Comparison of ENCODE assay signal across 1 cellular context in the genomic region with DNA sequence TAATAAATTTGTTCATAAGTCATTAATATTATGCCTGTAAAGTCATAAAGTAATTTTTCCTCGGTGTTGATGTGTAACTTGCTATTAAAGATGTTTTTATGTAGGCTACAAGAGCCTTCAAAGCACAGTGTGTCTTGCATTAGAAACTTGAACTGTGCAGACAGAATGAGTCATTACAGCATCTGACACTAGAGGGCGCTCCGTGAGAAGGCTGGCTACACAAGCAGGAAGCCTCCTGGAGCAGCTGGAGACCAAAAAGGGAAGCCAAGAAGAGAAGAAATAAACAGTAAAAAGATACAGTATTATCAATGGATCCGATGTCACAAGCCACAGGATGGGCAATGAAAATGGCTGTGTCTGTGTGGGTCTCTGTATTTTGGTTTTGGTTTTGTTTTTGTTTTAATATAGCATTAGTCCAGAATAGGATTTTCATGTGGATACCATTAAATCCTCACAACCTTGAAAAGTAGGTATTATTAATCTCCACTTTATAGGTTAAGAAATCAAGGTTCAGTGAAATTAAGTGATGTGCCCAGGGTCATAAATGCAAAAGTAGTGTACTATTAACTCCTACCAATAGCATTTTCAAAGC.
TF ChIP-seq lines count a peak whose summit lies in the region.

No MANE protein-coding gene starts in this region.

TF ChIP-seq in K562, 482 proteins besides CTCF, POLR2A, EP300 and RAD21 (continued from another document and continues in another):
- TF ChIP-seq, protein P1, sequence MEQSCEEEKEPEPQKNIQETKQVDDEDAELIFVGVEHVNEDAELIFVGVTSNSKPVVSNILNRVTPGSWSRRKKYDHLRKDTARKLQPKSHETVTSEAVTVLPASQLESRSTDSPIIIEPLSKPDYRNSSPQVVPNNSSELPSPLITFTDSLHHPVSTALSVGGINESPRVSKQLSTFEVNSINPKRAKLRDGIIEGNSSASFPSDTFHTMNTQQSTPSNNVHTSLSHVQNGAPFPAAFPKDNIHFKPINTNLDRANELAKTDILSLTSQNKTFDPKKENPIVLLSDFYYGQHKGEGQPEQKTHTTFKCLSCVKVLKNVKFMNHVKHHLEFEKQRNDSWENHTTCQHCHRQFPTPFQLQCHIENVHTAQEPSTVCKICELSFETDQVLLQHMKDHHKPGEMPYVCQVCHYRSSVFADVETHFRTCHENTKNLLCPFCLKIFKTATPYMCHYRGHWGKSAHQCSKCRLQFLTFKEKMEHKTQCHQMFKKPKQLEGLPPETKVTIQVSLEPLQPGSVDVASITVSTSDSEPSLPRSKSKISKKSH (CRISPR knock-in tag; IDR thresholded peaks at IDR 0.05), result no peak
- no peak for TF ChIP-seq ILF3 (IDR thresholded peaks at IDR 0.05; ENCODE audit: borderline replicate concordance)
- TF ChIP-seq, protein P2, sequence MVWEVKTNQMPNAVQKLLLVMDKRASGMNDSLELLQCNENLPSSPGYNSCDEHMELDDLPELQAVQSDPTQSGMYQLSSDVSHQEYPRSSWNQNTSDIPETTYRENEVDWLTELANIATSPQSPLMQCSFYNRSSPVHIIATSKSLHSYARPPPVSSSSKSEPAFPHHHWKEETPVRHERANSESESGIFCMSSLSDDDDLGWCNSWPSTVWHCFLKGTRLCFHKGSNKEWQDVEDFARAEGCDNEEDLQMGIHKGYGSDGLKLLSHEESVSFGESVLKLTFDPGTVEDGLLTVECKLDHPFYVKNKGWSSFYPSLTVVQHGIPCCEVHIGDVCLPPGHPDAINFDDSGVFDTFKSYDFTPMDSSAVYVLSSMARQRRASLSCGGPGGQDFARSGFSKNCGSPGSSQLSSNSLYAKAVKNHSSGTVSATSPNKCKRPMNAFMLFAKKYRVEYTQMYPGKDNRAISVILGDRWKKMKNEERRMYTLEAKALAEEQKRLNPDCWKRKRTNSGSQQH (CRISPR knock-in tag; IDR thresholded peaks at IDR 0.05), result no peak
- no peak for TF ChIP-seq ZNF75A (CRISPR knock-in tag; IDR thresholded peaks at IDR 0.05)
- TF ChIP-seq, protein P3, sequence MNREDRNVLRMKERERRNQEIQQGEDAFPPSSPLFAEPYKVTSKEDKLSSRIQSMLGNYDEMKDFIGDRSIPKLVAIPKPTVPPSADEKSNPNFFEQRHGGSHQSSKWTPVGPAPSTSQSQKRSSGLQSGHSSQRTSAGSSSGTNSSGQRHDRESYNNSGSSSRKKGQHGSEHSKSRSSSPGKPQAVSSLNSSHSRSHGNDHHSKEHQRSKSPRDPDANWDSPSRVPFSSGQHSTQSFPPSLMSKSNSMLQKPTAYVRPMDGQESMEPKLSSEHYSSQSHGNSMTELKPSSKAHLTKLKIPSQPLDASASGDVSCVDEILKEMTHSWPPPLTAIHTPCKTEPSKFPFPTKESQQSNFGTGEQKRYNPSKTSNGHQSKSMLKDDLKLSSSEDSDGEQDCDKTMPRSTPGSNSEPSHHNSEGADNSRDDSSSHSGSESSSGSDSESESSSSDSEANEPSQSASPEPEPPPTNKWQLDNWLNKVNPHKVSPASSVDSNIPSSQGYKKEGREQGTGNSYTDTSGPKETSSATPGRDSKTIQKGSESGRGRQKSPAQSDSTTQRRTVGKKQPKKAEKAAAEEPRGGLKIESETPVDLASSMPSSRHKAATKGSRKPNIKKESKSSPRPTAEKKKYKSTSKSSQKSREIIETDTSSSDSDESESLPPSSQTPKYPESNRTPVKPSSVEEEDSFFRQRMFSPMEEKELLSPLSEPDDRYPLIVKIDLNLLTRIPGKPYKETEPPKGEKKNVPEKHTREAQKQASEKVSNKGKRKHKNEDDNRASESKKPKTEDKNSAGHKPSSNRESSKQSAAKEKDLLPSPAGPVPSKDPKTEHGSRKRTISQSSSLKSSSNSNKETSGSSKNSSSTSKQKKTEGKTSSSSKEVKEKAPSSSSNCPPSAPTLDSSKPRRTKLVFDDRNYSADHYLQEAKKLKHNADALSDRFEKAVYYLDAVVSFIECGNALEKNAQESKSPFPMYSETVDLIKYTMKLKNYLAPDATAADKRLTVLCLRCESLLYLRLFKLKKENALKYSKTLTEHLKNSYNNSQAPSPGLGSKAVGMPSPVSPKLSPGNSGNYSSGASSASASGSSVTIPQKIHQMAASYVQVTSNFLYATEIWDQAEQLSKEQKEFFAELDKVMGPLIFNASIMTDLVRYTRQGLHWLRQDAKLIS (CRISPR knock-in tag; IDR thresholded peaks at IDR 0.05), result no peak
- TF ChIP-seq, protein P4, sequence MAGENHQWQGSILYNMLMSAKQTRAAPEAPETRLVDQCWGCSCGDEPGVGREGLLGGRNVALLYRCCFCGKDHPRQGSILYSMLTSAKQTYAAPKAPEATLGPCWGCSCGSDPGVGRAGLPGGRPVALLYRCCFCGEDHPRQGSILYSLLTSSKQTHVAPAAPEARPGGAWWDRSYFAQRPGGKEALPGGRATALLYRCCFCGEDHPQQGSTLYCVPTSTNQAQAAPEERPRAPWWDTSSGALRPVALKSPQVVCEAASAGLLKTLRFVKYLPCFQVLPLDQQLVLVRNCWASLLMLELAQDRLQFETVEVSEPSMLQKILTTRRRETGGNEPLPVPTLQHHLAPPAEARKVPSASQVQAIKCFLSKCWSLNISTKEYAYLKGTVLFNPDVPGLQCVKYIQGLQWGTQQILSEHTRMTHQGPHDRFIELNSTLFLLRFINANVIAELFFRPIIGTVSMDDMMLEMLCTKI (IDR thresholded peaks at IDR 0.05; ENCODE audit: partially characterized antibody), result no peak
- no peak for TF ChIP-seq ERF (CRISPR knock-in tag; IDR thresholded peaks at IDR 0.05)
- TF ChIP-seq SP2 (IDR thresholded peaks at IDR 0.05; ENCODE audit: extremely low read depth, low read depth, low read length, poor library complexity, severe bottlenecking), result no peak
- TF ChIP-seq, protein P5, sequence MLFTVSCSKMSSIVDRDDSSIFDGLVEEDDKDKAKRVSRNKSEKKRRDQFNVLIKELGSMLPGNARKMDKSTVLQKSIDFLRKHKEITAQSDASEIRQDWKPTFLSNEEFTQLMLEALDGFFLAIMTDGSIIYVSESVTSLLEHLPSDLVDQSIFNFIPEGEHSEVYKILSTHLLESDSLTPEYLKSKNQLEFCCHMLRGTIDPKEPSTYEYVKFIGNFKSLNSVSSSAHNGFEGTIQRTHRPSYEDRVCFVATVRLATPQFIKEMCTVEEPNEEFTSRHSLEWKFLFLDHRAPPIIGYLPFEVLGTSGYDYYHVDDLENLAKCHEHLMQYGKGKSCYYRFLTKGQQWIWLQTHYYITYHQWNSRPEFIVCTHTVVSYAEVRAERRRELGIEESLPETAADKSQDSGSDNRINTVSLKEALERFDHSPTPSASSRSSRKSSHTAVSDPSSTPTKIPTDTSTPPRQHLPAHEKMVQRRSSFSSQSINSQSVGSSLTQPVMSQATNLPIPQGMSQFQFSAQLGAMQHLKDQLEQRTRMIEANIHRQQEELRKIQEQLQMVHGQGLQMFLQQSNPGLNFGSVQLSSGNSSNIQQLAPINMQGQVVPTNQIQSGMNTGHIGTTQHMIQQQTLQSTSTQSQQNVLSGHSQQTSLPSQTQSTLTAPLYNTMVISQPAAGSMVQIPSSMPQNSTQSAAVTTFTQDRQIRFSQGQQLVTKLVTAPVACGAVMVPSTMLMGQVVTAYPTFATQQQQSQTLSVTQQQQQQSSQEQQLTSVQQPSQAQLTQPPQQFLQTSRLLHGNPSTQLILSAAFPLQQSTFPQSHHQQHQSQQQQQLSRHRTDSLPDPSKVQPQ (CRISPR knock-in tag; IDR thresholded peaks at IDR 0.05; ENCODE audit: borderline replicate concordance), result no peak
- no peak for TF ChIP-seq FOXK1 (CRISPR knock-in tag; IDR thresholded peaks at IDR 0.05; ENCODE audit: borderline replicate concordance)
- peak; percentile 48; the same call in 1 of the 2 replicates for TF ChIP-seq ATF7 (IDR thresholded peaks at IDR 0.05)
- TF ChIP-seq, protein P6, sequence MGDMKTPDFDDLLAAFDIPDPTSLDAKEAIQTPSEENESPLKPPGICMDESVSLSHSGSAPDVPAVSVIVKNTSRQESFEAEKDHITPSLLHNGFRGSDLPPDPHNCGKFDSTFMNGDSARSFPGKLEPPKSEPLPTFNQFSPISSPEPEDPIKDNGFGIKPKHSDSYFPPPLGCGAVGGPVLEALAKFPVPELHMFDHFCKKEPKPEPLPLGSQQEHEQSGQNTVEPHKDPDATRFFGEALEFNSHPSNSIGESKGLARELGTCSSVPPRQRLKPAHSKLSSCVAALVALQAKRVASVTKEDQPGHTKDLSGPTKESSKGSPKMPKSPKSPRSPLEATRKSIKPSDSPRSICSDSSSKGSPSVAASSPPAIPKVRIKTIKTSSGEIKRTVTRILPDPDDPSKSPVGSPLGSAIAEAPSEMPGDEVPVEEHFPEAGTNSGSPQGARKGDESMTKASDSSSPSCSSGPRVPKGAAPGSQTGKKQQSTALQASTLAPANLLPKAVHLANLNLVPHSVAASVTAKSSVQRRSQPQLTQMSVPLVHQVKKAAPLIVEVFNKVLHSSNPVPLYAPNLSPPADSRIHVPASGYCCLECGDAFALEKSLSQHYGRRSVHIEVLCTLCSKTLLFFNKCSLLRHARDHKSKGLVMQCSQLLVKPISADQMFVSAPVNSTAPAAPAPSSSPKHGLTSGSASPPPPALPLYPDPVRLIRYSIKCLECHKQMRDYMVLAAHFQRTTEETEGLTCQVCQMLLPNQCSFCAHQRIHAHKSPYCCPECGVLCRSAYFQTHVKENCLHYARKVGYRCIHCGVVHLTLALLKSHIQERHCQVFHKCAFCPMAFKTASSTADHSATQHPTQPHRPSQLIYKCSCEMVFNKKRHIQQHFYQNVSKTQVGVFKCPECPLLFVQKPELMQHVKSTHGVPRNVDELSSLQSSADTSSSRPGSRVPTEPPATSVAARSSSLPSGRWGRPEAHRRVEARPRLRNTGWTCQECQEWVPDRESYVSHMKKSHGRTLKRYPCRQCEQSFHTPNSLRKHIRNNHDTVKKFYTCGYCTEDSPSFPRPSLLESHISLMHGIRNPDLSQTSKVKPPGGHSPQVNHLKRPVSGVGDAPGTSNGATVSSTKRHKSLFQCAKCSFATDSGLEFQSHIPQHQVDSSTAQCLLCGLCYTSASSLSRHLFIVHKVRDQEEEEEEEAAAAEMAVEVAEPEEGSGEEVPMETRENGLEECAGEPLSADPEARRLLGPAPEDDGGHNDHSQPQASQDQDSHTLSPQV (IDR thresholded peaks at IDR 0.05), result peak; percentile 49; the same call in 1 of the 2 replicates
- TF ChIP-seq OTX1 (CRISPR knock-in tag; IDR thresholded peaks at IDR 0.05), result no peak
- no peak for TF ChIP-seq PURB (CRISPR knock-in tag; IDR thresholded peaks at IDR 0.05; ENCODE audit: low read depth)
- TF ChIP-seq, protein P7, sequence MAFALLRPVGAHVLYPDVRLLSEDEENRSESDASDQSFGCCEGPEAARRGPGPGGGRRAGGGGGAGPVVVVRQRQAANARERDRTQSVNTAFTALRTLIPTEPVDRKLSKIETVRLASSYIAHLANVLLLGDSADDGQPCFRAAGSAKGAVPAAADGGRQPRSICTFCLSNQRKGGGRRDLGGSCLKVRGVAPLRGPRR (CRISPR knock-in tag; IDR thresholded peaks at IDR 0.05), result no peak
- peak; percentile 55 for TF ChIP-seq RB1 (IDR thresholded peaks at IDR 0.05; ENCODE audit: low read depth)
- TF ChIP-seq TEAD2 (tag; IDR thresholded peaks at IDR 0.05), result no peak
- TF ChIP-seq HDAC6 (IDR thresholded peaks at IDR 0.05; ENCODE audit: low read depth, low read length), result no peak
- no peak for TF ChIP-seq ZFP36 (IDR thresholded peaks at IDR 0.05; ENCODE audit: low read depth, low read length, partially characterized antibody)
- no peak for TF ChIP-seq SIRT6 (IDR thresholded peaks at IDR 0.05; ENCODE audit: low read depth, low read length)
- TF ChIP-seq, protein P8, sequence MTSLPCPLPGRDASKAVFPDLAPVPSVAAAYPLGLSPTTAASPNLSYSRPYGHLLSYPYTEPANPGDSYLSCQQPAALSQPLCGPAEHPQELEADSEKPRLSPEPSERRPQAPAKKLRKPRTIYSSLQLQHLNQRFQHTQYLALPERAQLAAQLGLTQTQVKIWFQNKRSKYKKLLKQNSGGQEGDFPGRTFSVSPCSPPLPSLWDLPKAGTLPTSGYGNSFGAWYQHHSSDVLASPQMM (CRISPR knock-in tag; IDR thresholded peaks at IDR 0.05), result no peak
- peak; percentile 97 for TF ChIP-seq SMC3 (conservative IDR thresholded peaks at IDR 0.05; ENCODE audit: insufficient read depth, low read depth, low read length)
- TF ChIP-seq CCNT2 (IDR thresholded peaks at IDR 0.05; ENCODE audit: borderline replicate concordance, extremely low read depth, insufficient read length, low read depth, low read length), result no peak
- TF ChIP-seq SLC30A9 (CRISPR knock-in tag; IDR thresholded peaks at IDR 0.05), result no peak
- TF ChIP-seq GTF2F1 (IDR thresholded peaks at IDR 0.05; ENCODE audit: low read depth, low read length), result no peak
- no peak for TF ChIP-seq SMAD1 (IDR thresholded peaks at IDR 0.05; ENCODE audit: low read depth, low read length, partially characterized antibody)
- no peak for TF ChIP-seq SMARCC2 (IDR thresholded peaks at IDR 0.05; ENCODE audit: low read depth)
- 0 out of 4 replicates have a peak, but pooled peaks of 1 of the 2 experiments have one; percentile 28 for TF ChIP-seq FOXK2 (conservative IDR thresholded peaks at IDR 0.05 in 1 of 2, IDR thresholded peaks at IDR 0.05 in 1 of 2; ENCODE audit: low read depth in 2 of 2)
- TF ChIP-seq ARID2 (IDR thresholded peaks at IDR 0.05), result peak; percentile 68
- TF ChIP-seq CREM (IDR thresholded peaks at IDR 0.05; ENCODE audit: low read depth), result peak; percentile 56; the same call in 1 of the 2 replicates
- TF ChIP-seq PRPF4 (IDR thresholded peaks at IDR 0.05; ENCODE audit: insufficient read depth, low read depth, low read length, poor library complexity, severe bottlenecking), result no peak
- TF ChIP-seq ZNF212 (CRISPR knock-in tag; IDR thresholded peaks at IDR 0.05), result no peak
- TF ChIP-seq, protein P9, sequence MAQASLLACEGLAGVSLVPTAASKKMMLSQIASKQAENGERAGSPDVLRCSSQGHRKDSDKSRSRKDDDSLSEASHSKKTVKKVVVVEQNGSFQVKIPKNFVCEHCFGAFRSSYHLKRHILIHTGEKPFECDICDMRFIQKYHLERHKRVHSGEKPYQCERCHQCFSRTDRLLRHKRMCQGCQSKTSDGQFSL (CRISPR knock-in tag; IDR thresholded peaks at IDR 0.05), result no peak
- TF ChIP-seq, protein P9 (tag; IDR thresholded peaks at IDR 0.05), result no peak
- no peak for TF ChIP-seq ZNF274 (IDR thresholded peaks at IDR 0.05; ENCODE audit: borderline replicate concordance, low read depth, low read length)
- 0 out of 2 replicates have a peak, but pooled peaks have one; percentile 37 for TF ChIP-seq SMARCA4 (IDR thresholded peaks at IDR 0.05)
